In the genomic region with DNA sequence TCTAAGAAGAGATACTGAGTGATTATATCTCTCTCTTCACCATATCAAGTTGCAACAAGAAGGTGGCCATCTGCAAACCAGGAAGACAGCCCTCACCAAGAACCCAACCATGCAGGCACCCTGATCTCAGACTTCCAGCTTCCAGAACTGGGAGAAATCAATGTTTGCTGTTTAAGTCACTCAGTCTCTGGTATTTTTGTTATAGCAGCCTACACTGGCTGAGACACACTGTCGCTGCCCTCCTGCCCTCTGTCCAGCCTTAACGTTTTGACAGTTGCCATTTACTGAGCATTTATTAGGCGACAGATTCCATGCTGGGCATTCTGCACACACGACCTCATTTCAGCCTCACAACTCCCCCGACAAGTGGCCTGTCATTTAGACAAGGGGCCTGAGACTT, we compare ENCODE assay signal across 32 cellular contexts. TPM values are rescaled to one million over a fixed set of nuclear protein-coding genes. Genes with fewer than 3 reads are reported as not detected.
"Had no signal": no experiment of that assay in that cellular context is flagged by ENCODE, and none has a peak within 500 bp of the region (broad histone marks: within the 10 kb centered on the region; RNA-seq: fewer than 3 reads in every experiment).

No MANE protein-coding gene starts in this region.

- FAIRE-seq: urothelium cell line had no signal

- H3K27me3 ChIP-seq: testis, thyroid gland, upper lobe of left lung, vagina had no signal

- H3K4me1 ChIP-seq: stomach, suprapubic skin, testis, thyroid gland, tibial artery, tibial nerve, transverse colon, upper lobe of left lung, upper lobe of right lung, uterus, vagina had no signal

- DNase-seq: stimulated activated CD4-positive, alpha-beta T cell treated with anti-CD3 and anti-CD28 coated beads, Interleukin-2, amount 100 ng/mL, for 48 hours; stimulated activated CD4-positive, alpha-beta T cell treated with anti-CD3 and anti-CD28 coated beads, Interleukin-4, amount 100 ng/mL, for 1 hour; stimulated activated CD4-positive, alpha-beta T cell treated with anti-CD3 and anti-CD28 coated beads, Interleukin-4, amount 100 ng/mL, for 24 hours; stimulated activated CD4-positive, alpha-beta T cell treated with anti-CD3 and anti-CD28 coated beads, Interleukin-4, amount 100 ng/mL, for 4 hours; stimulated activated CD8-positive, alpha-beta memory T cell treated with anti-CD3 and anti-CD28 coated beads, Interleukin-4, amount 100 ng/mL, for 48 hours; stimulated activated naive B cell treated with anti-CD40 and anti-IgM and Interleukin-4, amounts not matched to agents 10 μg/mL and 1 μg/mL and 100 μg/mL, for 72 hours; stimulated activated naive CD4-positive, alpha-beta T cell; stimulated activated naive CD4-positive, alpha-beta T cell treated with Interleukin-2 at 50 U/mL for 16 hours; stimulated activated naive CD8-positive, alpha-beta T cell treated with anti-CD3 and anti-CD28 coated beads, Interleukin-15, amount 100 ng/mL, for 72 hours; stimulated activated naive CD8-positive, alpha-beta T cell treated with anti-CD3 and anti-CD28 coated beads, Interleukin-15, Interleukin-2, amounts not matched to agents 100 U/mL and 50 U/mL, for 24 hours; stomach; substantia nigra; testis; thyroid gland; tibial artery; transverse colon; trophoblast cell; upper lobe of left lung; upper lobe of right lung; uterus had no signal

- H3K36me3 ChIP-seq: stomach, suprapubic skin, thoracic aorta, thyroid gland, tibial artery, tibial nerve, transverse colon, upper lobe of left lung, upper lobe of right lung, uterus, vagina had no signal

- H3K4me3 ChIP-seq: stomach, suprapubic skin, testis, thoracic aorta, thyroid gland, tibial artery, tibial nerve, transverse colon, upper lobe of left lung, upper lobe of right lung, uterus, vagina had no signal

- H3K9me3 ChIP-seq: suprapubic skin, testis, thoracic aorta, thyroid gland, transverse colon, upper lobe of left lung, upper lobe of right lung, uterus, vagina had no signal

- H3K27ac ChIP-seq: stomach, suprapubic skin, testis, thoracic aorta, thyroid gland, tibial artery, tibial nerve, transverse colon, upper lobe of left lung, upper lobe of right lung, uterus, vagina had no signal

- ATAC-seq: stimulated activated effector memory CD8-positive, alpha-beta T cell treated with anti-CD3 and anti-CD28 coated beads, Interleukin-12 subunit alpha, Interleukin-12 subunit beta, amount 100 ng/mL, for 72 hours; stimulated activated memory B cell treated with anti-CD40 and anti-IgM and Interleukin-4, amounts not matched to agents 10 μg/mL and 1 μg/mL and 100 μg/mL, for 72 hours; stimulated activated naive B cell treated with anti-CD40 and anti-IgM and Interleukin-4, amounts not matched to agents 10 μg/mL and 1 μg/mL and 100 μg/mL, for 72 hours; stimulated activated naive CD8-positive, alpha-beta T cell treated with anti-CD3 and anti-CD28 coated beads, Interleukin-15, amount 100 ng/mL, for 72 hours; stimulated activated naive CD8-positive, alpha-beta T cell treated with anti-CD3 and anti-CD28 coated beads, Interleukin-15, Interleukin-2, amounts not matched to agents 100 U/mL and 50 U/mL, for 24 hours; upper lobe of right lung had no signal

RNA-seq across cellular contexts. Expression of gene HMX3, which starts 9.5 kb away (rescaled TPM):
- total RNA-seq: subcutaneous adipose tissue, suprapubic skin, temporal lobe, thoracic aorta, thyroid gland, tibial nerve, upper lobe of left lung, upper lobe of right lung, ureter, urinary bladder, uterus, vagina had no signal
- polyA plus RNA-seq: stomach, thymus, urinary bladder had no signal

RNA-seq across cellular contexts. Expression of gene HMX2, which starts 21.7 kb away (rescaled TPM):
- total RNA-seq: stomach, subcutaneous adipose tissue, suprapubic skin, temporal lobe, thoracic aorta, thyroid gland, tibial nerve, upper lobe of left lung, upper lobe of right lung, ureter, urinary bladder, uterus, vagina had no signal
- polyA plus RNA-seq: stomach, urinary bladder had no signal
